Comparison of ENCODE assay signal across 22 cellular contexts in genomic region chr4:5963611-5964010, GRCh38. TPM values are rescaled to one million over a fixed set of nuclear protein-coding genes. Genes with fewer than 3 reads are reported as not detected.
DNase-seq lines count a peak whose midpoint lies in the region; ATAC-seq lines count a peak whose summit lies in the region.
"Had no signal": no experiment of that assay in that cellular context is flagged by ENCODE, and none has a peak within 500 bp of the region (broad histone marks: within the 10 kb centered on the region; RNA-seq: fewer than 3 reads in every experiment).

No MANE protein-coding gene starts in this region.

- peak overlapping the region in 1 of 11 experiments; percentile 37; a peak in 1 of 22 replicates for H3K9ac ChIP-seq in BLaER1 treated with 17β-estradiol and CSF1 and Interleukin-3, amounts not matched to agents 10 nM and 100 nM

- no peaks in the 10 kb centered on the region for H3K4me1 Mint-ChIP-seq in activated T-cell treated with anti-CD3 and anti-CD28 coated beads, Interleukin-2, amount 50 U/mL, for 4 hours (ENCODE audit: low read depth)
- H3K4me1 Mint-ChIP-seq: activated B cell treated with CpG ODN at 0.5 μM for 24 hours; stimulated activated effector memory CD8-positive, alpha-beta T cell treated with anti-CD3 and anti-CD28 coated beads, Interleukin-12 subunit alpha, Interleukin-12 subunit beta, amount 100 ng/mL, for 72 hours had no signal

- no peaks in the 10 kb centered on the region for H3K9me3 Mint-ChIP-seq in activated T-cell treated with anti-CD3 and anti-CD28 coated beads, Interleukin-2, amount 50 U/mL, for 4 hours
- H3K9me3 Mint-ChIP-seq: activated B cell treated with CpG ODN at 0.5 μM for 24 hours; activated CD4-positive, alpha-beta memory T cell treated with anti-CD3 and anti-CD28 coated beads for 36 hours; stimulated activated effector memory CD8-positive, alpha-beta T cell treated with anti-CD3 and anti-CD28 coated beads, Interleukin-12 subunit alpha, Interleukin-12 subunit beta, amount 100 ng/mL, for 72 hours had no signal

- H3K27ac ChIP-seq in BLaER1 treated with 17β-estradiol and CSF1 and Interleukin-3, amounts not matched to agents 10 nM and 100 nM: no peak overlapping the region
- H3K27ac ChIP-seq: body of pancreas, esophagus squamous epithelium, skin epidermis, vagina had no signal

- H3K36me3 Mint-ChIP-seq in activated T-cell treated with anti-CD3 and anti-CD28 coated beads, Interleukin-2, amount 50 U/mL, for 4 hours (ENCODE audit: insufficient read depth): no peaks in the 10 kb centered on the region
- H3K36me3 Mint-ChIP-seq: activated CD4-positive, alpha-beta memory T cell treated with anti-CD3 and anti-CD28 coated beads for 36 hours; stimulated activated effector memory CD8-positive, alpha-beta T cell treated with anti-CD3 and anti-CD28 coated beads, Interleukin-12 subunit alpha, Interleukin-12 subunit beta, amount 100 ng/mL, for 72 hours had no signal

- no peak overlapping the region for H3K4me3 Mint-ChIP-seq in activated T-cell treated with anti-CD3 and anti-CD28 coated beads, Interleukin-2, amount 50 U/mL, for 4 hours
- H3K4me3 Mint-ChIP-seq: activated B cell treated with CpG ODN at 0.5 μM for 24 hours; activated CD4-positive, alpha-beta memory T cell treated with anti-CD3 and anti-CD28 coated beads for 36 hours; stimulated activated effector memory CD8-positive, alpha-beta T cell treated with anti-CD3 and anti-CD28 coated beads, Interleukin-12 subunit alpha, Interleukin-12 subunit beta, amount 100 ng/mL, for 72 hours had no signal

- no peak for ATAC-seq in HG03565 (IDR thresholded peaks at IDR 0.05; ENCODE audit: unreplicated experiment)
- ATAC-seq in activated T-cell treated with anti-CD3 and anti-CD28 coated beads, Interleukin-2, amount 50 U/mL, for 4 hours: no peak
- ATAC-seq: body of pancreas; stimulated activated effector memory CD8-positive, alpha-beta T cell treated with anti-CD3 and anti-CD28 coated beads, Interleukin-12 subunit alpha, Interleukin-12 subunit beta, amount 100 ng/mL, for 72 hours had no signal

- H3K4me1 ChIP-seq in BLaER1 treated with 17β-estradiol and CSF1 and Interleukin-3, amounts not matched to agents 10 nM and 100 nM: peaks cover 0 to 40% (median 20%) of the 10 kb centered on the region in 10 experiments; a peak in 16 of 20 replicates
- H3K4me1 ChIP-seq: body of pancreas, esophagus squamous epithelium, vagina had no signal

- H3K27me3 Mint-ChIP-seq in activated T-cell treated with anti-CD3 and anti-CD28 coated beads, Interleukin-2, amount 50 U/mL, for 4 hours (ENCODE audit: low read depth): peaks cover 2% of the 10 kb centered on the region

- peak overlapping the region in 8 of 11 experiments; percentile 4 to 58 (median 41); a peak in 11 of 22 replicates for H3K4me2 ChIP-seq in BLaER1 treated with 17β-estradiol and CSF1 and Interleukin-3, amounts not matched to agents 10 nM and 100 nM

- H3K4me3 ChIP-seq in BLaER1 treated with 17β-estradiol and CSF1 and Interleukin-3, amounts not matched to agents 10 nM and 100 nM: no peak overlapping the region
- H3K4me3 ChIP-seq: body of pancreas, esophagus squamous epithelium, skin epidermis, vagina had no signal

- peak; percentile 49 for DNase-seq in Ammon's horn (ENCODE audit: low spot score)
- peak; percentile 65 for DNase-seq in NCI-H69 (lab: John Stamatoyannopoulos, UW)
- peak; percentile 47 for DNase-seq in iPS-NIHi11 (ENCODE audit: low spot score)
- no peak for DNase-seq in epidermal melanocyte (ENCODE audit: insufficient read length, low spot score)
- DNase-seq in activated T-cell treated with anti-CD3 and anti-CD28 coated beads, Interleukin-2, amount 50 U/mL, for 4 hours: no peak
- DNase-seq: activated B cell treated with CpG ODN at 0.5 μM for 24 hours; activated CD4-positive, alpha-beta memory T cell treated with anti-CD3 and anti-CD28 coated beads for 36 hours; body of pancreas; effector memory CD4-positive, alpha-beta T cell; EL; esophagus squamous epithelium; GOT3; KBM-7; kidney glomerular epithelial cell; stimulated activated CD4-positive, alpha-beta T cell treated with anti-CD3 and anti-CD28 coated beads, Interleukin-1b, Interleukin-23, amount 100 ng/mL, for 48 hours had no signal

- no peaks in the 10 kb centered on the region for H4K20me1 ChIP-seq in BLaER1 treated with 17β-estradiol and CSF1 and Interleukin-3, amounts not matched to agents 10 nM and 100 nM

- H3K36me3 ChIP-seq in BLaER1 treated with 17β-estradiol and CSF1 and Interleukin-3, amounts not matched to agents 10 nM and 100 nM: no peaks in the 10 kb centered on the region
- H3K36me3 ChIP-seq: esophagus squamous epithelium, vagina had no signal

- H3K27me3 ChIP-seq in BLaER1 treated with 17β-estradiol and CSF1 and Interleukin-3, amounts not matched to agents 10 nM and 100 nM: no peaks in the 10 kb centered on the region
- H3K27me3 ChIP-seq: body of pancreas, vagina had no signal

- H3K9me3 ChIP-seq in BLaER1 treated with 17β-estradiol and CSF1 and Interleukin-3, amounts not matched to agents 10 nM and 100 nM (replicated peaks in 1 of 11): no peaks in the 10 kb centered on the region
- H3K9me3 ChIP-seq: body of pancreas, esophagus squamous epithelium, vagina had no signal

RNA-seq across cellular contexts. Expression of gene C4orf50, which starts 54.6 kb away (rescaled TPM):
- total RNA-seq in activated T-cell treated with anti-CD3 and anti-CD28 coated beads, Interleukin-2, amount 50 U/mL, for 4 hours: under 1 TPM; 0.03 to 0.11 (median 0.08) TPM
- total RNA-seq: activated B cell treated with CpG ODN at 0.5 μM for 24 hours, NCI-H460, pulmonary artery endothelial cell had no signal

Comparison
In these comparisons a context has a peak if more than half of its experiments do, and no peak if none do; other contexts are left out.
1. DNase-seq: peak in Ammon's horn (single experiment), NCI-H69 (single experiment) and iPS-NIHi11 (single experiment); none in epidermal melanocyte (single experiment) and activated T-cell treated with anti-CD3 and anti-CD28 coated beads, Interleukin-2, amount 50 U/mL, for 4 hours (single experiment).